Comparison of ENCODE assay signal across 17 cellular contexts in genomic region chr17:40945414-40945813, GRCh38. TPM values are rescaled to one million over a fixed set of nuclear protein-coding genes. Genes with fewer than 3 reads are reported as not detected.
DNase-seq lines count a peak whose midpoint lies in the region; ATAC-seq, FAIRE-seq and TF ChIP-seq lines count a peak whose summit lies in the region.
"Had no signal": no experiment of that assay in that cellular context is flagged by ENCODE, and none has a peak within 500 bp of the region (broad histone marks: within the 10 kb centered on the region; RNA-seq: fewer than 3 reads in every experiment).

No MANE protein-coding gene starts in this region.

- no peak for FAIRE-seq in HepG2 (lab: Jason Lieb, UNC)
- FAIRE-seq: A204.1, H54 had no signal

- H3K79me2 ChIP-seq in HepG2 (ENCODE audit: insufficient read depth, low read length): no peaks in the 10 kb centered on the region

- POLR2A ChIA-PET in HepG2 (lab: Yijun Ruan, JAX): no interaction called here
- POLR2A ChIA-PET in activated CD4-positive, alpha-beta memory T cell treated with anti-CD3 and anti-CD28 coated beads for 36 hours (lab: Charles Lee): no interaction called here

- no peak for TF ChIP-seq RAD21 in HepG2 (CRISPR knock-in tag; IDR thresholded peaks at IDR 0.05)

- in situ Hi-C loops in HepG2 (cut with HindIII; ENCODE audit: extremely low pct_ligation_motif_present, low pct_unique_long_range_greater_than_20kb) (no loop called here), SK-MEL-5 (cut with HindIII; ENCODE audit: low pct_unique_long_range_greater_than_20kb, low sequenced_read_pairs) (no loop called here)

- no peaks in the 10 kb centered on the region for H3K36me3 Mint-ChIP-seq in activated CD4-positive, alpha-beta memory T cell treated with anti-CD3 and anti-CD28 coated beads for 36 hours
- no peaks in the 10 kb centered on the region for H3K36me3 Mint-ChIP-seq in chondrocyte (ENCODE audit: low read depth)
- H3K36me3 Mint-ChIP-seq: CD14-positive monocyte; CD8-positive, alpha-beta T cell had no signal

- H3K27me3 Mint-ChIP-seq in activated CD4-positive, alpha-beta memory T cell treated with anti-CD3 and anti-CD28 coated beads for 36 hours: peaks cover 51% of the 10 kb centered on the region
- peaks cover 10% of the 10 kb centered on the region for H3K27me3 Mint-ChIP-seq in chondrocyte (ENCODE audit: low read depth)

- 79% methylated on average over 6 of the region's 6 CpGs for WGBS in HepG2 (ENCODE audit: low lambda C conversion rate)
- WGBS in right lobe of liver (ENCODE audit: insufficient coverage, low coverage, low lambda C conversion rate, missing lambda C conversion rate): 72% methylated on average over 6 of the region's 6 CpGs
- 70 to 71% methylated on average over 6 of the region's 6 CpGs for WGBS in testis, 2 donors

- no TSS peak for BruUV-seq in HepG2 (replicated peaks; lab: Mats Ljungman, UMichigan)

- TF ChIP-seq POLR2A in HepG2 (IDR thresholded peaks at IDR 0.05; ENCODE audit: insufficient read depth in 1 of 2, low read depth in 2 of 2, low read length in 2 of 2) (no peak), right lobe of liver (IDR thresholded peaks at IDR 0.05) (no peak), testis (IDR thresholded peaks at IDR 0.05) (no peak)

- H4K20me1 ChIP-seq in HepG2 (ENCODE audit: insufficient read depth, low read length): no peaks in the 10 kb centered on the region

- H3K36me3 ChIP-seq in HepG2 (replicated peaks in 1 of 2; ENCODE audit: control insufficient read depth in 1 of 2, insufficient read depth in 2 of 2, low read length in 2 of 2) (no peaks in the 10 kb centered on the region), right lobe of liver (no peaks in the 10 kb centered on the region), testis (ENCODE audit: low read depth, missing control alignments) (no peaks in the 10 kb centered on the region)

- H3K4me1 ChIP-seq in HepG2 (ENCODE audit: insufficient read depth, low read length): peaks cover 43% of the 10 kb centered on the region
- no peaks in the 10 kb centered on the region for H3K4me1 ChIP-seq in right lobe of liver
- peaks cover 3% of the 10 kb centered on the region for H3K4me1 ChIP-seq in testis

- TF ChIP-seq EP300 in HepG2 (IDR thresholded peaks at IDR 0.05; ENCODE audit: low read depth in 2 of 2, low read length in 2 of 2): no peak
- TF ChIP-seq EP300 in HepG2 (CRISPR knock-in tag; IDR thresholded peaks at IDR 0.05; ENCODE audit: borderline replicate concordance): no peak

- peak; percentile 52; the same call in 2 of the 3 replicates for ATAC-seq in HepG2
- ATAC-seq in right lobe of liver: no peak
- ATAC-seq in HG03469 (IDR thresholded peaks at IDR 0.05; ENCODE audit: unreplicated experiment): no peak
- ATAC-seq: CD8-positive, alpha-beta T cell had no signal

- H3K4me1 Mint-ChIP-seq in activated CD4-positive, alpha-beta memory T cell treated with anti-CD3 and anti-CD28 coated beads for 36 hours (ENCODE audit: low read depth): no peaks in the 10 kb centered on the region
- H3K4me1 Mint-ChIP-seq in chondrocyte (ENCODE audit: low read depth): no peaks in the 10 kb centered on the region

- H3K9me3 ChIP-seq in HepG2 (ENCODE audit: low read length) (no peaks in the 10 kb centered on the region), right lobe of liver (no peaks in the 10 kb centered on the region), testis (no peaks in the 10 kb centered on the region)
- H3K9me3 ChIP-seq: Caco-2 had no signal

- TF ChIP-seq CTCF in HepG2 (CRISPR knock-in tag; IDR thresholded peaks at IDR 0.05) (no peak), right lobe of liver (IDR thresholded peaks at IDR 0.05) (no peak), testis (IDR thresholded peaks at IDR 0.05) (no peak), chondrocyte (IDR thresholded peaks at IDR 0.05) (no peak)

- H3K9ac ChIP-seq in HepG2 (ENCODE audit: insufficient read depth, low read depth, low read length): no peak overlapping the region

- no peak overlapping the region for H3K27ac ChIP-seq in HepG2 (ENCODE audit: extremely low read length, insufficient read depth, low read length)
- H3K27ac ChIP-seq in right lobe of liver: no peak overlapping the region
- no peak overlapping the region for H3K27ac ChIP-seq in testis

- H3K27me3 ChIP-seq in HepG2 (ENCODE audit: control insufficient read depth in 1 of 2, insufficient read depth in 2 of 2, low read length in 2 of 2) (no peaks in the 10 kb centered on the region), right lobe of liver (no peaks in the 10 kb centered on the region), testis (no peaks in the 10 kb centered on the region)

- no peak overlapping the region for H3K4me2 ChIP-seq in HepG2 (ENCODE audit: low read depth, low read length)

- no peaks in the 10 kb centered on the region for H3K9me3 Mint-ChIP-seq in activated CD4-positive, alpha-beta memory T cell treated with anti-CD3 and anti-CD28 coated beads for 36 hours
- no peaks in the 10 kb centered on the region for H3K9me3 Mint-ChIP-seq in chondrocyte (ENCODE audit: low read depth)
- H3K9me3 Mint-ChIP-seq: CD8-positive, alpha-beta T cell had no signal

- no peak overlapping the region for H2AFZ ChIP-seq in HepG2 (ENCODE audit: low read length)

- CTCF ChIA-PET in HepG2 (lab: Yijun Ruan, JAX; ENCODE audit: low intra/inter-chr PET ratio, low total read pairs): no interaction called here
- CTCF ChIA-PET in activated CD4-positive, alpha-beta memory T cell treated with anti-CD3 and anti-CD28 coated beads for 36 hours (lab: Charles Lee): no interaction called here

- DNase-seq in HepG2 (ENCODE audit: low spot score): peak; percentile 64
- no peak for DNase-seq in right lobe of liver
- peak; percentile 63 for DNase-seq in SK-MEL-5 (ENCODE audit: low read depth, low spot score)
- DNase-seq in medulla oblongata (ENCODE audit: extremely low spot score): peak; percentile 4
- peak; percentile 59 for DNase-seq in testis
- no peak for DNase-seq in activated CD4-positive, alpha-beta memory T cell treated with anti-CD3 and anti-CD28 coated beads for 36 hours
- DNase-seq in chondrocyte (ENCODE audit: low spot score): no peak
- DNase-seq: Caco-2; CD8-positive, alpha-beta T cell; DMS53; GF-D8 had no signal

- H3K4me3 ChIP-seq in HepG2 (replicated peaks in 1 of 3; ENCODE audit: insufficient read depth in 1 of 3, low read depth in 2 of 3, low read length in 3 of 3): no peak overlapping the region
- H3K4me3 ChIP-seq in right lobe of liver: no peak overlapping the region
- no peak overlapping the region for H3K4me3 ChIP-seq in testis

- intact Hi-C loops in HepG2 (cut with micrococcal nuclease; ENCODE audit: unreplicated experiment) (no loop called here), right lobe of liver (cut with DNase I) (no loop called here), testis (cut with DNase I; ENCODE audit: low total_unique reads) (no loop called here)
- intact Hi-C loops in activated CD4-positive, alpha-beta memory T cell treated with anti-CD3 and anti-CD28 coated beads for 36 hours (cut with micrococcal nuclease): no loop called here

- no peak overlapping the region for H3K4me3 Mint-ChIP-seq in activated CD4-positive, alpha-beta memory T cell treated with anti-CD3 and anti-CD28 coated beads for 36 hours
- H3K4me3 Mint-ChIP-seq in chondrocyte (ENCODE audit: unreplicated experiment): no peak overlapping the region
- H3K4me3 Mint-ChIP-seq: CD14-positive monocyte; CD8-positive, alpha-beta T cell had no signal

- H3K27ac Mint-ChIP-seq in activated CD4-positive, alpha-beta memory T cell treated with anti-CD3 and anti-CD28 coated beads for 36 hours: no peak overlapping the region
- no peak overlapping the region for H3K27ac Mint-ChIP-seq in chondrocyte (ENCODE audit: unreplicated experiment)
- H3K27ac Mint-ChIP-seq: CD8-positive, alpha-beta T cell had no signal

RNA-seq across cellular contexts. Expression of gene KRT23, which starts 8.0 kb away (rescaled TPM):
- 24.7 and 32.9 TPM in 2 replicates for total RNA-seq in HepG2 (2016; rRNA removed; fragmentation: Illumina TruSeq; extraction: Trizol)
- total RNA-seq in HepG2 (2016; cell fraction: cytosol; rRNA removed; fragmentation: Illumina TruSeq; extraction: Trizol; ENCODE audit: low read depth): 14.1 and 15.3 TPM in 2 replicates
- total RNA-seq in HepG2 (2016; cell fraction: insoluble cytoplasmic fraction; rRNA removed; fragmentation: Illumina TruSeq; extraction: Trizol): 23.3 and 28.9 TPM in 2 replicates
- 18.4 and 19.9 TPM in 2 replicates for total RNA-seq in HepG2 (2016; cell fraction: membrane; rRNA removed; fragmentation: Illumina TruSeq; extraction: Trizol)
- 14.3 and 15.5 TPM in 2 replicates for total RNA-seq in HepG2 (2016; cell fraction: nucleus; rRNA removed; fragmentation: Illumina TruSeq; extraction: Trizol)
- 48.4 and 51.1 TPM in 2 replicates for polyA plus RNA-seq in HepG2 (2011; rRNA removed)
- 50.5 and 56.8 TPM in 2 replicates for polyA plus RNA-seq in HepG2 (2011; cell fraction: cytosol; rRNA removed)
- 21.1 and 23.4 TPM in 2 replicates for polyA plus RNA-seq in HepG2 (2011; cell fraction: nucleus; rRNA removed)
- polyA plus RNA-seq in HepG2 (2012): 8.4 and 9.9 TPM in 2 replicates
- 11.1 and 15.1 TPM in 2 replicates for polyA plus RNA-seq in HepG2 (2016; cell fraction: cytosol; fragmentation: Illumina TruSeq; extraction: Trizol; ENCODE audit: low read depth)
- 32.4 and 32.9 TPM in 2 replicates for polyA plus RNA-seq in HepG2 (2016; cell fraction: insoluble cytoplasmic fraction; fragmentation: Illumina TruSeq; extraction: Trizol; ENCODE audit: low read depth)
- 15.7 and 15.9 TPM in 2 replicates for polyA plus RNA-seq in HepG2 (2016; cell fraction: membrane; fragmentation: Illumina TruSeq; extraction: Trizol; ENCODE audit: low read depth)
- polyA plus RNA-seq in HepG2 (2016; cell fraction: nucleus; fragmentation: Illumina TruSeq; extraction: Trizol; ENCODE audit: insufficient read depth, low read depth): 15.6 and 16.4 TPM in 2 replicates
- polyA minus RNA-seq in HepG2 (2011; rRNA and poly(A)+ RNA removed; ENCODE audit: low replicate concordance): 31.9 TPM in 1 of 2 replicates, not detected in the other
- polyA minus RNA-seq in HepG2 (2011; cell fraction: cytosol; rRNA and poly(A)+ RNA removed): 30.6 and 34.0 TPM in 2 replicates
- polyA minus RNA-seq in HepG2 (2011; cell fraction: nucleus; rRNA and poly(A)+ RNA removed): 45.1 and 60.5 TPM in 2 replicates
- total RNA-seq in right lobe of liver: 10 to 100 TPM in 2 of 6 experiments, 1 to 10 TPM in 1, under 1 TPM in 1, not detected in 2; 0.49 to 17.6 (median 10.0) TPM
- not detected in 2 replicates for total RNA-seq in SK-MEL-5 (2014; rRNA removed; shearing (Covaris generic))
- polyA plus RNA-seq in SK-MEL-5 (2015; cell fraction: cytosol; rRNA removed): not detected in 2 replicates
- not detected in 2 replicates for polyA plus RNA-seq in SK-MEL-5 (2015; cell fraction: nucleus; rRNA removed)
- 10 to 100 TPM; 14.0 to 17.3 TPM for total RNA-seq in testis
- 52.2 TPM for polyA plus RNA-seq in testis (ENCODE audit: insufficient read depth, low read depth, low replicate concordance)
- total RNA-seq in activated CD4-positive, alpha-beta memory T cell treated with anti-CD3 and anti-CD28 coated beads for 36 hours: not detected
- total RNA-seq in chondrocyte: not detected in 3 replicates
- total RNA-seq: CD8-positive, alpha-beta T cell; HT1080 had no signal

RNA-seq across cellular contexts. Expression of gene KRT39, which starts 21.3 kb away (rescaled TPM):
- total RNA-seq in HepG2 (2016; rRNA removed; fragmentation: Illumina TruSeq; extraction: Trizol) (0.07 TPM in 1 of 2 replicates, not detected in the other), right lobe of liver (not detected), testis (not detected), chondrocyte (not detected in 3 replicates)
- not detected in 2 replicates for total RNA-seq in HepG2 (2016; cell fraction: cytosol; rRNA removed; fragmentation: Illumina TruSeq; extraction: Trizol; ENCODE audit: low read depth)
- not detected in 2 replicates for total RNA-seq in HepG2 (2016; cell fraction: insoluble cytoplasmic fraction; rRNA removed; fragmentation: Illumina TruSeq; extraction: Trizol)
- total RNA-seq in HepG2 (2016; cell fraction: membrane; rRNA removed; fragmentation: Illumina TruSeq; extraction: Trizol): not detected in 2 replicates
- total RNA-seq in HepG2 (2016; cell fraction: nucleus; rRNA removed; fragmentation: Illumina TruSeq; extraction: Trizol): 0.22 TPM in 1 of 2 replicates, not detected in the other
- polyA plus RNA-seq in HepG2 (2011; rRNA removed) (1.2 and 1.6 TPM in 2 replicates), testis (ENCODE audit: insufficient read depth, low read depth, low replicate concordance) (not detected)
- polyA plus RNA-seq in HepG2 (2011; cell fraction: cytosol; rRNA removed): 0.78 and 0.97 TPM in 2 replicates
- 1.9 and 3.2 TPM in 2 replicates for polyA plus RNA-seq in HepG2 (2011; cell fraction: nucleus; rRNA removed)
- polyA plus RNA-seq in HepG2 (2012): 0.28 and 1.8 TPM in 2 replicates
- not detected in 2 replicates for polyA plus RNA-seq in HepG2 (2016; cell fraction: cytosol; fragmentation: Illumina TruSeq; extraction: Trizol; ENCODE audit: low read depth)
- not detected in 2 replicates for polyA plus RNA-seq in HepG2 (2016; cell fraction: insoluble cytoplasmic fraction; fragmentation: Illumina TruSeq; extraction: Trizol; ENCODE audit: low read depth)
- not detected in 2 replicates for polyA plus RNA-seq in HepG2 (2016; cell fraction: membrane; fragmentation: Illumina TruSeq; extraction: Trizol; ENCODE audit: low read depth)
- not detected in 2 replicates for polyA plus RNA-seq in HepG2 (2016; cell fraction: nucleus; fragmentation: Illumina TruSeq; extraction: Trizol; ENCODE audit: insufficient read depth, low read depth)
- 0.46 TPM in 1 of 2 replicates, not detected in the other for polyA minus RNA-seq in HepG2 (2011; rRNA and poly(A)+ RNA removed; ENCODE audit: low replicate concordance)
- 0.59 and 0.62 TPM in 2 replicates for polyA minus RNA-seq in HepG2 (2011; cell fraction: cytosol; rRNA and poly(A)+ RNA removed)
- 0.52 and 1.4 TPM in 2 replicates for polyA minus RNA-seq in HepG2 (2011; cell fraction: nucleus; rRNA and poly(A)+ RNA removed)
- not detected in 2 replicates for total RNA-seq in SK-MEL-5 (2014; rRNA removed; shearing (Covaris generic))
- polyA plus RNA-seq in SK-MEL-5 (2015; cell fraction: cytosol; rRNA removed): not detected in 2 replicates
- polyA plus RNA-seq in SK-MEL-5 (2015; cell fraction: nucleus; rRNA removed): not detected in 2 replicates
- total RNA-seq in activated CD4-positive, alpha-beta memory T cell treated with anti-CD3 and anti-CD28 coated beads for 36 hours: not detected
- total RNA-seq: Caco-2; CD8-positive, alpha-beta T cell; HT1080 had no signal
- polyA plus RNA-seq: BJ, CD14-positive monocyte had no signal

RNA-seq across cellular contexts. Expression of gene KRT40, which starts 38.7 kb away (rescaled TPM):
- not detected in 2 replicates for total RNA-seq in HepG2 (2016; rRNA removed; fragmentation: Illumina TruSeq; extraction: Trizol)
- total RNA-seq in HepG2 (2016; cell fraction: cytosol; rRNA removed; fragmentation: Illumina TruSeq; extraction: Trizol; ENCODE audit: low read depth): not detected in 2 replicates
- not detected in 2 replicates for total RNA-seq in HepG2 (2016; cell fraction: insoluble cytoplasmic fraction; rRNA removed; fragmentation: Illumina TruSeq; extraction: Trizol)
- not detected in 2 replicates for total RNA-seq in HepG2 (2016; cell fraction: membrane; rRNA removed; fragmentation: Illumina TruSeq; extraction: Trizol)
- total RNA-seq in HepG2 (2016; cell fraction: nucleus; rRNA removed; fragmentation: Illumina TruSeq; extraction: Trizol): not detected in 2 replicates
- not detected in 2 replicates for polyA plus RNA-seq in HepG2 (2011; rRNA removed)
- not detected in 2 replicates for polyA plus RNA-seq in HepG2 (2011; cell fraction: cytosol; rRNA removed)
- not detected in 2 replicates for polyA plus RNA-seq in HepG2 (2011; cell fraction: nucleus; rRNA removed)
- not detected in 2 replicates for polyA plus RNA-seq in HepG2 (2012)
- not detected in 2 replicates for polyA plus RNA-seq in HepG2 (2016; cell fraction: cytosol; fragmentation: Illumina TruSeq; extraction: Trizol; ENCODE audit: low read depth)
- not detected in 2 replicates for polyA plus RNA-seq in HepG2 (2016; cell fraction: insoluble cytoplasmic fraction; fragmentation: Illumina TruSeq; extraction: Trizol; ENCODE audit: low read depth)
- not detected in 2 replicates for polyA plus RNA-seq in HepG2 (2016; cell fraction: membrane; fragmentation: Illumina TruSeq; extraction: Trizol; ENCODE audit: low read depth)
- polyA plus RNA-seq in HepG2 (2016; cell fraction: nucleus; fragmentation: Illumina TruSeq; extraction: Trizol; ENCODE audit: insufficient read depth, low read depth): not detected in 2 replicates
- polyA minus RNA-seq in HepG2 (2011; rRNA and poly(A)+ RNA removed; ENCODE audit: low replicate concordance): not detected in 2 replicates
- not detected in 2 replicates for polyA minus RNA-seq in HepG2 (2011; cell fraction: cytosol; rRNA and poly(A)+ RNA removed)
- polyA minus RNA-seq in HepG2 (2011; cell fraction: nucleus; rRNA and poly(A)+ RNA removed): not detected in 2 replicates
- not detected for total RNA-seq in right lobe of liver
- not detected in 2 replicates for total RNA-seq in SK-MEL-5 (2014; rRNA removed; shearing (Covaris generic))
- polyA plus RNA-seq in SK-MEL-5 (2015; cell fraction: cytosol; rRNA removed): not detected in 2 replicates
- polyA plus RNA-seq in SK-MEL-5 (2015; cell fraction: nucleus; rRNA removed): not detected in 2 replicates
- under 1 TPM in 1 of 2 donors, not detected in 1; 0.16 TPM for total RNA-seq in testis
- 0.45 TPM for polyA plus RNA-seq in testis (ENCODE audit: insufficient read depth, low read depth, low replicate concordance)
- not detected for total RNA-seq in activated CD4-positive, alpha-beta memory T cell treated with anti-CD3 and anti-CD28 coated beads for 36 hours
- not detected in 3 replicates for total RNA-seq in chondrocyte
- total RNA-seq: Caco-2; CD8-positive, alpha-beta T cell; HT1080 had no signal
- polyA plus RNA-seq: BJ, CD14-positive monocyte had no signal

RNA-seq across cellular contexts. Expression of gene KRTAP3-3, which starts 48.5 kb away (rescaled TPM):
- not detected in 2 replicates for total RNA-seq in HepG2 (2016; rRNA removed; fragmentation: Illumina TruSeq; extraction: Trizol)
- total RNA-seq in HepG2 (2016; cell fraction: cytosol; rRNA removed; fragmentation: Illumina TruSeq; extraction: Trizol; ENCODE audit: low read depth): not detected in 2 replicates
- not detected in 2 replicates for total RNA-seq in HepG2 (2016; cell fraction: insoluble cytoplasmic fraction; rRNA removed; fragmentation: Illumina TruSeq; extraction: Trizol)
- total RNA-seq in HepG2 (2016; cell fraction: membrane; rRNA removed; fragmentation: Illumina TruSeq; extraction: Trizol): not detected in 2 replicates
- not detected in 2 replicates for total RNA-seq in HepG2 (2016; cell fraction: nucleus; rRNA removed; fragmentation: Illumina TruSeq; extraction: Trizol)
- not detected in 2 replicates for polyA plus RNA-seq in HepG2 (2011; rRNA removed)
- polyA plus RNA-seq in HepG2 (2011; cell fraction: cytosol; rRNA removed): not detected in 2 replicates
- polyA plus RNA-seq in HepG2 (2011; cell fraction: nucleus; rRNA removed): not detected in 2 replicates
- polyA plus RNA-seq in HepG2 (2012): not detected in 2 replicates
- not detected in 2 replicates for polyA plus RNA-seq in HepG2 (2016; cell fraction: cytosol; fragmentation: Illumina TruSeq; extraction: Trizol; ENCODE audit: low read depth)
- polyA plus RNA-seq in HepG2 (2016; cell fraction: insoluble cytoplasmic fraction; fragmentation: Illumina TruSeq; extraction: Trizol; ENCODE audit: low read depth): not detected in 2 replicates
- polyA plus RNA-seq in HepG2 (2016; cell fraction: membrane; fragmentation: Illumina TruSeq; extraction: Trizol; ENCODE audit: low read depth): not detected in 2 replicates
- not detected in 2 replicates for polyA plus RNA-seq in HepG2 (2016; cell fraction: nucleus; fragmentation: Illumina TruSeq; extraction: Trizol; ENCODE audit: insufficient read depth, low read depth)
- not detected in 2 replicates for polyA minus RNA-seq in HepG2 (2011; rRNA and poly(A)+ RNA removed; ENCODE audit: low replicate concordance)
- polyA minus RNA-seq in HepG2 (2011; cell fraction: cytosol; rRNA and poly(A)+ RNA removed): not detected in 2 replicates
- not detected in 2 replicates for polyA minus RNA-seq in HepG2 (2011; cell fraction: nucleus; rRNA and poly(A)+ RNA removed)
- total RNA-seq in right lobe of liver: not detected
- not detected in 2 replicates for total RNA-seq in SK-MEL-5 (2014; rRNA removed; shearing (Covaris generic))
- not detected in 2 replicates for polyA plus RNA-seq in SK-MEL-5 (2015; cell fraction: cytosol; rRNA removed)
- not detected in 2 replicates for polyA plus RNA-seq in SK-MEL-5 (2015; cell fraction: nucleus; rRNA removed)
- not detected for total RNA-seq in testis
- polyA plus RNA-seq in testis (ENCODE audit: insufficient read depth, low read depth, low replicate concordance): not detected
- total RNA-seq in activated CD4-positive, alpha-beta memory T cell treated with anti-CD3 and anti-CD28 coated beads for 36 hours: not detected
- not detected in 3 replicates for total RNA-seq in chondrocyte
- total RNA-seq: Caco-2; CD8-positive, alpha-beta T cell; HT1080 had no signal
- polyA plus RNA-seq: BJ, CD14-positive monocyte had no signal

RNA-seq across cellular contexts. Expression of gene KRTAP3-2, which starts 54.3 kb away (rescaled TPM):
- not detected in 2 replicates for total RNA-seq in HepG2 (2016; rRNA removed; fragmentation: Illumina TruSeq; extraction: Trizol)
- not detected in 2 replicates for total RNA-seq in HepG2 (2016; cell fraction: cytosol; rRNA removed; fragmentation: Illumina TruSeq; extraction: Trizol; ENCODE audit: low read depth)
- not detected in 2 replicates for total RNA-seq in HepG2 (2016; cell fraction: insoluble cytoplasmic fraction; rRNA removed; fragmentation: Illumina TruSeq; extraction: Trizol)
- not detected in 2 replicates for total RNA-seq in HepG2 (2016; cell fraction: membrane; rRNA removed; fragmentation: Illumina TruSeq; extraction: Trizol)
- total RNA-seq in HepG2 (2016; cell fraction: nucleus; rRNA removed; fragmentation: Illumina TruSeq; extraction: Trizol): not detected in 2 replicates
- polyA plus RNA-seq in HepG2 (2011; rRNA removed): not detected in 2 replicates
- polyA plus RNA-seq in HepG2 (2011; cell fraction: cytosol; rRNA removed): not detected in 2 replicates
- 0.29 TPM in 1 of 2 replicates, not detected in the other for polyA plus RNA-seq in HepG2 (2011; cell fraction: nucleus; rRNA removed)
- polyA plus RNA-seq in HepG2 (2012): not detected in 2 replicates
- polyA plus RNA-seq in HepG2 (2016; cell fraction: cytosol; fragmentation: Illumina TruSeq; extraction: Trizol; ENCODE audit: low read depth): not detected in 2 replicates
- not detected in 2 replicates for polyA plus RNA-seq in HepG2 (2016; cell fraction: insoluble cytoplasmic fraction; fragmentation: Illumina TruSeq; extraction: Trizol; ENCODE audit: low read depth)
- not detected in 2 replicates for polyA plus RNA-seq in HepG2 (2016; cell fraction: membrane; fragmentation: Illumina TruSeq; extraction: Trizol; ENCODE audit: low read depth)
- polyA plus RNA-seq in HepG2 (2016; cell fraction: nucleus; fragmentation: Illumina TruSeq; extraction: Trizol; ENCODE audit: insufficient read depth, low read depth): not detected in 2 replicates
- polyA minus RNA-seq in HepG2 (2011; rRNA and poly(A)+ RNA removed; ENCODE audit: low replicate concordance): not detected in 2 replicates
- polyA minus RNA-seq in HepG2 (2011; cell fraction: cytosol; rRNA and poly(A)+ RNA removed): not detected in 2 replicates
- not detected in 2 replicates for polyA minus RNA-seq in HepG2 (2011; cell fraction: nucleus; rRNA and poly(A)+ RNA removed)
- total RNA-seq in right lobe of liver: not detected
- total RNA-seq in SK-MEL-5 (2014; rRNA removed; shearing (Covaris generic)): not detected in 2 replicates
- polyA plus RNA-seq in SK-MEL-5 (2015; cell fraction: cytosol; rRNA removed): not detected in 2 replicates
- polyA plus RNA-seq in SK-MEL-5 (2015; cell fraction: nucleus; rRNA removed): not detected in 2 replicates
- not detected for total RNA-seq in testis
- not detected for polyA plus RNA-seq in testis (ENCODE audit: insufficient read depth, low read depth, low replicate concordance)
- not detected for total RNA-seq in activated CD4-positive, alpha-beta memory T cell treated with anti-CD3 and anti-CD28 coated beads for 36 hours
- not detected in 3 replicates for total RNA-seq in chondrocyte
- total RNA-seq: Caco-2; CD8-positive, alpha-beta T cell; HT1080 had no signal
- polyA plus RNA-seq: BJ, CD14-positive monocyte had no signal

Comparison
In these comparisons a context has a peak if more than half of its experiments do, and no peak if none do; other contexts are left out.
1. DNase-seq: peak in HepG2 (single experiment), SK-MEL-5 (single experiment), medulla oblongata (single experiment) and testis (single experiment); none in right lobe of liver (0 of 3), activated CD4-positive, alpha-beta memory T cell treated with anti-CD3 and anti-CD28 coated beads for 36 hours (single experiment) and chondrocyte (single experiment).